In the genomic region with DNA sequence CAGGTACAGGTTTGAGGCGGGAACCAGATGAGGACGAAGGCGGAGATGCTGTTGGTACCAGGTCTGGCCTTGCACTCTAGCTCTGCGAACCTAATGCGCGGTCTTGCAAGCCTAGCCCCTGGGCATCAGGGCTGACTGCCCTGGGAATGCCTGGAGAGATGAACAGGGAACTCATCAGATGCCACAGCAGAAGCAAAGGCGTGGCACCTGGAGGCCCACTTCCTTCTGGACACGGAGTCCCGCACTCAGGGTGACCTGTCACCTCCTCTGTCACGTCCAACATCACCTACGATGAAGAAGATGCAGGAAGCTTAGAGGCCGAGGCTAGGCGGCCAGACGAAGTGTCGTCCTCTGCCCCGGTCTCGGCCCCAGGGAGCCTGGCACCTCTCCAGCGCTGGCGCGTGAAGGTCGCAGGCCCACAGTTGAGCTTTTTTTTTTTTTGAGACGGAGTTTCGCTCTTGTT, we compare ENCODE assay signal across 8 cellular contexts. TPM values are rescaled to one million over a fixed set of nuclear protein-coding genes. Genes with fewer than 3 reads are reported as not detected.
DNase-seq lines count a peak whose midpoint lies in the region; ATAC-seq and TF ChIP-seq lines count a peak whose summit lies in the region.

No MANE protein-coding gene starts in this region.

- H3K27me3 Mint-ChIP-seq in CD4-positive, CD25-positive, alpha-beta regulatory T cell: no peaks in the 10 kb centered on the region

- intact Hi-C loops in thyroid gland (cut with DNase I): no loop called here

- peak overlapping the region; percentile 91 to 97 (median 94) for H3K4me3 Mint-ChIP-seq in CD4-positive, CD25-positive, alpha-beta regulatory T cell

- TF ChIP-seq CTCF in astrocyte of the cerebellum (IDR thresholded peaks at IDR 0.05; ENCODE audit: low read depth, low read length, missing control alignments) (no peak), thyroid gland (IDR thresholded peaks at IDR 0.05) (no peak)

- H3K4me3 ChIP-seq in CD4-positive, CD25-positive, alpha-beta regulatory T cell (ENCODE audit: low read depth, low read length): peak overlapping the region; percentile 86
- peak overlapping the region; percentile 48 for H3K4me3 ChIP-seq in astrocyte of the cerebellum (ENCODE audit: low read depth, low read length)
- H3K4me3 ChIP-seq in thyroid gland (replicated peaks in 1 of 3): peak overlapping the region in 2 of 3 donors; percentile 4 to 37

- peak overlapping the region; percentile 73 for H3K27ac ChIP-seq in CD4-positive, CD25-positive, alpha-beta regulatory T cell (ENCODE audit: insufficient read depth, low read length, poor library complexity, severe bottlenecking)
- H3K27ac ChIP-seq in thyroid gland: peak overlapping the region in 2 of 3 donors; percentile 86 to 94

- peaks cover 4 to 58% (median 26%) of the 10 kb centered on the region in 4 donors for H3K4me1 Mint-ChIP-seq in CD4-positive, CD25-positive, alpha-beta regulatory T cell

- in situ Hi-C loops in astrocyte of the cerebellum (cut with HindIII; ENCODE audit: low sequenced_read_pairs): no loop called here

- H3K36me3 ChIP-seq in CD4-positive, CD25-positive, alpha-beta regulatory T cell (ENCODE audit: control insufficient read depth, insufficient read depth, low read length): peaks cover 7% of the 10 kb centered on the region
- no peaks in the 10 kb centered on the region for H3K36me3 ChIP-seq in thyroid gland

- H3K27me3 ChIP-seq in CD4-positive, CD25-positive, alpha-beta regulatory T cell (ENCODE audit: control insufficient read depth, insufficient read depth, low read length): no peaks in the 10 kb centered on the region
- no peaks in the 10 kb centered on the region for H3K27me3 ChIP-seq in thyroid gland

- no peak for TF ChIP-seq POLR2A in thyroid gland (IDR thresholded peaks at IDR 0.05)

- DNase-seq in CD4-positive, CD25-positive, alpha-beta regulatory T cell: no peak
- DNase-seq in astrocyte of the cerebellum (ENCODE audit: low read depth) (no peak), left lobe of liver (ENCODE audit: low spot score) (peak; percentile 70), thyroid gland (peak; percentile 25 to 38), HCEC 1CT (no peak), D341Med (ENCODE audit: low spot score) (no peak)

- peak overlapping the region; percentile 91 to 97 (median 95) for H3K27ac Mint-ChIP-seq in CD4-positive, CD25-positive, alpha-beta regulatory T cell

- WGBS in thyroid gland, 2 donors: 78 to 93% methylated on average over 12 to 19 of the region's 23 CpGs

- H3K36me3 Mint-ChIP-seq in CD4-positive, CD25-positive, alpha-beta regulatory T cell: peaks cover 6% of the 10 kb centered on the region

- ATAC-seq in CD4-positive, CD25-positive, alpha-beta regulatory T cell (ENCODE audit: low read depth in 2 of 2): no peak
- ATAC-seq in HG03066 (IDR thresholded peaks at IDR 0.05; ENCODE audit: low read depth, unreplicated experiment) (peak; percentile 13), left lobe of liver (peak; percentile 40), HG02623 (IDR thresholded peaks at IDR 0.05; ENCODE audit: unreplicated experiment) (no peak)

- no peaks in the 10 kb centered on the region for H3K9me3 Mint-ChIP-seq in CD4-positive, CD25-positive, alpha-beta regulatory T cell

- no peaks in the 10 kb centered on the region for H3K9me3 ChIP-seq in CD4-positive, CD25-positive, alpha-beta regulatory T cell (ENCODE audit: control insufficient read depth in 2 of 2, low read length in 2 of 2)
- no peaks in the 10 kb centered on the region for H3K9me3 ChIP-seq in thyroid gland

- H3K4me1 ChIP-seq in CD4-positive, CD25-positive, alpha-beta regulatory T cell (ENCODE audit: control insufficient read depth, insufficient read depth, low read length, poor library complexity, severe bottlenecking): peaks cover 30% of the 10 kb centered on the region
- H3K4me1 ChIP-seq in thyroid gland: peaks cover 21 to 31% of the 10 kb centered on the region in 2 donors

RNA-seq across cellular contexts. Expression of a gene that starts 9.4 kb away (rescaled TPM):
- 1,439 TPM for total RNA-seq in CD4-positive, CD25-positive, alpha-beta regulatory T cell
- polyA plus RNA-seq in CD4-positive, CD25-positive, alpha-beta regulatory T cell: 1,000 to 10,000 TPM; 1,970 to 2,778 (median 2,296) TPM
- total RNA-seq in left lobe of liver: 577 TPM
- total RNA-seq in thyroid gland: 1,000 to 10,000 TPM in 1 of 4 donors, 100 to 1,000 TPM in 3; 401 to 2,289 (median 606) TPM

RNA-seq across cellular contexts. Expression of a gene that starts 47.9 kb away (rescaled TPM):
- 3.8 TPM for total RNA-seq in CD4-positive, CD25-positive, alpha-beta regulatory T cell
- 1 to 10 TPM in 3 of 4 donors, under 1 TPM in 1; 0.74 to 1.3 (median 1.1) TPM for polyA plus RNA-seq in CD4-positive, CD25-positive, alpha-beta regulatory T cell
- total RNA-seq in left lobe of liver (0.86 TPM), thyroid gland (1 to 10 TPM in 2 of 4 donors, under 1 TPM in 1, not detected in 1; 0.40 to 3.3 (median 1.2) TPM)

Comparison
In these comparisons a context has a peak if more than half of its experiments do, and no peak if none do; other contexts are left out.
1. ATAC-seq: peak in HG03066 (single experiment) and left lobe of liver (single experiment); none in CD4-positive, CD25-positive, alpha-beta regulatory T cell (0 of 2) and HG02623 (single experiment).
2. DNase-seq: peak in left lobe of liver (single experiment) and thyroid gland (2 of 2); none in CD4-positive, CD25-positive, alpha-beta regulatory T cell (0 of 3), astrocyte of the cerebellum (single experiment), HCEC 1CT (single experiment) and D341Med (single experiment).
3. H3K4me3 ChIP-seq: peak in every context shown above with its lines; median percentile 86 in CD4-positive, CD25-positive, alpha-beta regulatory T cell; 48 in astrocyte of the cerebellum; 20 in thyroid gland.